In the genomic region with DNA sequence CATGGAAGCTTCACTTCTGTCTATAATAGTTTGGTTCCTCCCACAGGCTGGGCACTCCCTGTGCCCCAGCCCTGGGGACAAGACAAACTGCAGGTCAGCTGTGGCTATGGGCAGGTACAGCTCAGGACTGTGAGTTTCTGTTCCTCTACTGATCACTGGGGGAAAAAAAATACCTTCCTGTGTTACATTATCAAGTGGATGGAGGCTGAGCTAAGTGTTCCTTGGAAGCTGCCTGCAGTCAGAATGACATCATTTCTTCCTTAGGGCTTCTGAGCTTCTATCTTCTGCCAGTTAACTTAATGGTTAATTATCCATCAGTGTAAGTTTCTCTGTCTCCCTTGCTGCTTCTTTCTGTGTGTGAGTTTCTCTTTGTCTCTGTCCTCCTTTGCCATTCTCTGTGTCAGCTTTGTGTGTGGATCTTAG, we compare ENCODE assay signal across 10 cellular contexts. TPM values are rescaled to one million over a fixed set of nuclear protein-coding genes. Genes with fewer than 3 reads are reported as not detected.
DNase-seq lines count a peak whose midpoint lies in the region; ATAC-seq, FAIRE-seq and TF ChIP-seq lines count a peak whose summit lies in the region.
"Had no signal": no experiment of that assay in that cellular context is flagged by ENCODE, and none has a peak within 500 bp of the region (broad histone marks: within the 10 kb centered on the region; RNA-seq: fewer than 3 reads in every experiment).

No MANE protein-coding gene starts in this region.

- TF ChIP-seq CTCF in CD8-positive, alpha-beta T cell (IDR thresholded peaks at IDR 0.05): no peak
- TF ChIP-seq CTCF in gastrocnemius medialis (IDR thresholded peaks at IDR 0.05 in 4 of 5, conservative IDR thresholded peaks at IDR 0.05 in 1 of 5): no peak

- H3K4me1 ChIP-seq in CD8-positive, alpha-beta T cell (ENCODE audit: insufficient read depth, low read length): peaks cover 37% of the 10 kb centered on the region
- no peaks in the 10 kb centered on the region for H3K4me1 ChIP-seq in gastrocnemius medialis

- H3K27ac Mint-ChIP-seq in CD8-positive, alpha-beta T cell: peak overlapping the region; percentile 87
- peak overlapping the region; percentile 62 for H3K27ac Mint-ChIP-seq in activated CD4-positive, alpha-beta memory T cell treated with anti-CD3 and anti-CD28 coated beads, Interleukin-2, amount 10 ng/mL, durations not matched to agents 7 days and 5 days

- DNase-seq in CD8-positive, alpha-beta T cell: no peak
- DNase-seq in GM19239 (ENCODE audit: insufficient read length, low spot score): no peak
- no peak for DNase-seq in activated CD4-positive, alpha-beta memory T cell treated with anti-CD3 and anti-CD28 coated beads, Interleukin-2, amount 10 ng/mL, durations not matched to agents 7 days and 5 days
- DNase-seq in gastrocnemius medialis: no peak
- DNase-seq in kidney glomerular epithelial cell (lab: John Stamatoyannopoulos, UW): no peak
- no peak for DNase-seq in DMS 273 treated with DMSO at 0.1 percent for 48 hours (lab: John Stamatoyannopoulos, UW)
- DNase-seq in stimulated activated CD4-positive, alpha-beta T cell treated with anti-CD3 and anti-CD28 coated beads, Interleukin-12 subunit alpha, Interleukin-12 subunit beta, amount 100 ng/mL, for 4 hours: no peak

- H3K36me3 ChIP-seq in CD8-positive, alpha-beta T cell (ENCODE audit: insufficient read depth, low read length): no peaks in the 10 kb centered on the region
- no peaks in the 10 kb centered on the region for H3K36me3 ChIP-seq in gastrocnemius medialis

- POLR2A ChIA-PET in CD8-positive, alpha-beta T cell (lab: Charles Lee): no interaction called here
- POLR2A ChIA-PET in activated CD4-positive, alpha-beta memory T cell treated with anti-CD3 and anti-CD28 coated beads, Interleukin-2, amount 10 ng/mL, durations not matched to agents 7 days and 5 days (lab: Charles Lee): interaction anchor here (0.8 kb wide), 2 partner anchors 90 to 94 kb away, joined by 4 read pairs; no protein-coding TSS in a partner anchor

- intact Hi-C loops in CD8-positive, alpha-beta T cell (cut with DNase I, micrococcal nuclease): loop anchor here in 1 of 2 experiments (10.0 kb wide), 1 partner anchor 412 kb away; no protein-coding TSS in a partner anchor
- intact Hi-C loops in gastrocnemius medialis (cut with DNase I; ENCODE audit: low total_unique reads): no loop called here

- peaks cover 62% of the 10 kb centered on the region for H3K4me1 Mint-ChIP-seq in CD8-positive, alpha-beta T cell (ENCODE audit: low read depth)
- H3K4me1 Mint-ChIP-seq in activated CD4-positive, alpha-beta memory T cell treated with anti-CD3 and anti-CD28 coated beads, Interleukin-2, amount 10 ng/mL, durations not matched to agents 7 days and 5 days: peaks cover 57% of the 10 kb centered on the region

- no peaks in the 10 kb centered on the region for H3K27me3 Mint-ChIP-seq in CD8-positive, alpha-beta T cell (ENCODE audit: low read depth)
- no peaks in the 10 kb centered on the region for H3K27me3 Mint-ChIP-seq in activated CD4-positive, alpha-beta memory T cell treated with anti-CD3 and anti-CD28 coated beads, Interleukin-2, amount 10 ng/mL, durations not matched to agents 7 days and 5 days

- in situ Hi-C loops in gastrocnemius medialis (cut with MboI; ENCODE audit: low sequenced_read_pairs in 4 of 4): no loop called here

- FAIRE-seq in GM19239 (lab: Jason Lieb, UNC): peak; percentile 98
- FAIRE-seq: endometrium, G401.6 had no signal

- no peaks in the 10 kb centered on the region for H3K27me3 ChIP-seq in CD8-positive, alpha-beta T cell (ENCODE audit: insufficient read depth, low read length)
- peaks cover 0 to 6% (median 5%) of the 10 kb centered on the region in 3 donors for H3K27me3 ChIP-seq in gastrocnemius medialis

- H3K36me3 Mint-ChIP-seq in CD8-positive, alpha-beta T cell: peaks cover 22% of the 10 kb centered on the region
- peaks cover 54% of the 10 kb centered on the region for H3K36me3 Mint-ChIP-seq in activated CD4-positive, alpha-beta memory T cell treated with anti-CD3 and anti-CD28 coated beads, Interleukin-2, amount 10 ng/mL, durations not matched to agents 7 days and 5 days (ENCODE audit: low read depth)

- no peak for ATAC-seq in CD8-positive, alpha-beta T cell
- ATAC-seq in HG03066 (IDR thresholded peaks at IDR 0.05; ENCODE audit: low read depth, unreplicated experiment): peak; percentile 74
- ATAC-seq in gastrocnemius medialis: no peak

- no peak overlapping the region for H3K27ac ChIP-seq in CD8-positive, alpha-beta T cell (ENCODE audit: low read depth, low read length)
- H3K27ac ChIP-seq in gastrocnemius medialis: no peak overlapping the region

- no peak overlapping the region for H3K4me3 Mint-ChIP-seq in CD8-positive, alpha-beta T cell
- H3K4me3 Mint-ChIP-seq in activated CD4-positive, alpha-beta memory T cell treated with anti-CD3 and anti-CD28 coated beads, Interleukin-2, amount 10 ng/mL, durations not matched to agents 7 days and 5 days: peak overlapping the region; percentile 41

- no peaks in the 10 kb centered on the region for H3K9me3 Mint-ChIP-seq in CD8-positive, alpha-beta T cell
- H3K9me3 Mint-ChIP-seq in activated CD4-positive, alpha-beta memory T cell treated with anti-CD3 and anti-CD28 coated beads, Interleukin-2, amount 10 ng/mL, durations not matched to agents 7 days and 5 days: no peaks in the 10 kb centered on the region

- no peak for TF ChIP-seq POLR2A in gastrocnemius medialis (IDR thresholded peaks at IDR 0.05)

- CTCF ChIA-PET in CD8-positive, alpha-beta T cell (lab: Charles Lee): interaction anchor here (1.3 to 1.5 kb wide), 3 partner anchors 10 to 94 kb away, joined by 4 to 5 read pairs (median 4); partner anchors contain the start of gene AIFM1
- CTCF ChIA-PET in activated CD4-positive, alpha-beta memory T cell treated with anti-CD3 and anti-CD28 coated beads, Interleukin-2, amount 10 ng/mL, durations not matched to agents 7 days and 5 days (lab: Charles Lee): interaction anchor here (0.8 to 1.5 kb wide), 5 partner anchors 10 to 116 kb away, joined by 3 read pairs; partner anchors contain the start of gene AIFM1

- H3K4me3 ChIP-seq in CD8-positive, alpha-beta T cell (ENCODE audit: low read depth, low read length): no peak overlapping the region
- no peak overlapping the region for H3K4me3 ChIP-seq in gastrocnemius medialis

- H3K9me3 ChIP-seq in CD8-positive, alpha-beta T cell (ENCODE audit: low read length): no peaks in the 10 kb centered on the region
- H3K9me3 ChIP-seq in gastrocnemius medialis: no peaks in the 10 kb centered on the region

RNA-seq across cellular contexts. Expression of gene RAB33A, which starts 4.6 kb away (rescaled TPM):
- 1 to 10 TPM; 9.2 to 9.7 TPM for total RNA-seq in CD8-positive, alpha-beta T cell
- total RNA-seq in activated CD4-positive, alpha-beta memory T cell treated with anti-CD3 and anti-CD28 coated beads, Interleukin-2, amount 10 ng/mL, durations not matched to agents 7 days and 5 days: 10 to 100 TPM; 37.0 to 38.8 TPM
- not detected for total RNA-seq in gastrocnemius medialis

RNA-seq across cellular contexts. Expression of gene AIFM1, which starts 10.7 kb away (rescaled TPM):
- 1 to 10 TPM; 4.4 to 4.9 TPM for total RNA-seq in CD8-positive, alpha-beta T cell
- total RNA-seq in activated CD4-positive, alpha-beta memory T cell treated with anti-CD3 and anti-CD28 coated beads, Interleukin-2, amount 10 ng/mL, durations not matched to agents 7 days and 5 days: 10 to 100 TPM; 41.2 to 41.8 TPM
- total RNA-seq in gastrocnemius medialis: 10 to 100 TPM; 18.9 to 50.1 (median 30.0) TPM

Comparison
In these comparisons a context has a peak if more than half of its experiments do, and no peak if none do; other contexts are left out.
1. RNA of gene RAB33A, which starts 4.6 kb away (total RNA-seq): 37.0 to 38.8 TPM in activated CD4-positive, alpha-beta memory T cell treated with anti-CD3 and anti-CD28 coated beads, Interleukin-2, amount 10 ng/mL, durations not matched to agents 7 days and 5 days and 9.2 to 9.7 TPM in CD8-positive, alpha-beta T cell; not detected in gastrocnemius medialis; every median in the first group is over 4 times any median in the second.